In the genomic region with DNA sequence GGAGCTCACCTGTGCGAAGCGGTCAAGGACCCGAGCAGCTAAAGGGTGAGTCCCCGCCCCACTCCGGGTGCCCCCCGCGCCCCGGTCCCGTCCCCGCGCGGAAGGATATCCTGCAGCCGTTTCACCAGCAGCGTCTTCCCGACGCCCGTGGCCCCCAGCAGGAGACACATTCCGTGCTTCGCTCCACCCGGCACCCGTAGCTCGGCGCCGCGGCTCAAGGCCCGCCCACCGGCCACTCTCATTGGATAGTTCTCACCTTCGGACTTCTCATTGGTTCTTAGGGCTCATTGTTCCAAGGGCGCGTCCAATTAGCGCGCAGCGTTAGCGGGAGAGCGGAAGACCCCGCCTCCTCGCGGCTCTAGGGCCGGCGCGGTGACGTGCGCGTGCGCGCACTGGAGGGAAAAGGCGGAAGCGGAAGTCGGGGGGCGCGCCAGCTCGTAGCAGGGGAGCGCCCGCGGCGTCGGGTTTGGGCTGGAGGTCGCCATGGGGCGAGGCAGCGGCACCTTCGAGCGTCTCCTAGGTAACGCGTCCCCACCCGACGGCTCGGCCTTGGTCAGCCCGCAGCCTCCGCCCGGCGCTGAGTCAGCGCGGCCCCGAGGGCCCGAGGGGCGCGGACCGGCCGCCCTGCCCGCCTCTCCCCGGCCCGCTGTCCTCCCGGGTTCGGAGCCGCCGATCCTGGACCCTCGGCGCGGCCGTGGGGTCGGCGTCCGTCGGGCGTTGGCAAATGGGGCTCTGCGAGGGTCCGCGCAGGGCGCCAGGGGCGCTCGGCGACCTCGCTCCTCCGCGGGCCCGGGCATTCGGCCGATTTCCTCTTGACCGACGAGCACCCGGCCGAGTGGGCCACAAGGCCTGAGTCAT, we compare ENCODE assay signal across 8 cellular contexts. TPM values are rescaled to one million over a fixed set of nuclear protein-coding genes. Genes with fewer than 3 reads are reported as not detected.
A peak's percentile ranks its signal among the peaks of the same experiment; 100 is the strongest.
DNase-seq lines count a peak whose midpoint lies in the region; FAIRE-seq and TF ChIP-seq lines count a peak whose summit lies in the region.

A gene with protein sequence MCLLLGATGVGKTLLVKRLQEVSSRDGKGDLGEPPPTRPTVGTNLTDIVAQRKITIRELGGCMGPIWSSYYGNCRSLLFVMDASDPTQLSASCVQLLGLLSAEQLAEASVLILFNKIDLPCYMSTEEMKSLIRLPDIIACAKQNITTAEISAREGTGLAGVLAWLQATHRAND (minus strand): TSS at position 214 of the 858 bp plus-strand sequence. CDS start 44 bp downstream, at position 170.
A gene with protein sequence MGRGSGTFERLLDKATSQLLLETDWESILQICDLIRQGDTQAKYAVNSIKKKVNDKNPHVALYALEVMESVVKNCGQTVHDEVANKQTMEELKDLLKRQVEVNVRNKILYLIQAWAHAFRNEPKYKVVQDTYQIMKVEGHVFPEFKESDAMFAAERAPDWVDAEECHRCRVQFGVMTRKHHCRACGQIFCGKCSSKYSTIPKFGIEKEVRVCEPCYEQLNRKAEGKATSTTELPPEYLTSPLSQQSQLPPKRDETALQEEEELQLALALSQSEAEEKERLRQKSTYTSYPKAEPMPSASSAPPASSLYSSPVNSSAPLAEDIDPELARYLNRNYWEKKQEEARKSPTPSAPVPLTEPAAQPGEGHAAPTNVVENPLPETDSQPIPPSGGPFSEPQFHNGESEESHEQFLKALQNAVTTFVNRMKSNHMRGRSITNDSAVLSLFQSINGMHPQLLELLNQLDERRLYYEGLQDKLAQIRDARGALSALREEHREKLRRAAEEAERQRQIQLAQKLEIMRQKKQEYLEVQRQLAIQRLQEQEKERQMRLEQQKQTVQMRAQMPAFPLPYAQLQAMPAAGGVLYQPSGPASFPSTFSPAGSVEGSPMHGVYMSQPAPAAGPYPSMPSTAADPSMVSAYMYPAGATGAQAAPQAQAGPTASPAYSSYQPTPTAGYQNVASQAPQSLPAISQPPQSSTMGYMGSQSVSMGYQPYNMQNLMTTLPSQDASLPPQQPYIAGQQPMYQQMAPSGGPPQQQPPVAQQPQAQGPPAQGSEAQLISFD (plus strand): TSS at position 428 of the 858 bp plus-strand sequence. CDS start 56 bp downstream, at position 484.

- H3K36me3 Mint-ChIP-seq in HFFc6 (ENCODE audit: low read depth) = peaks cover 23% of the 10 kb centered on the region
- peaks cover 35% of the 10 kb centered on the region for H3K36me3 Mint-ChIP-seq in activated naive CD4-positive, alpha-beta T cell treated with anti-CD3 and anti-CD28 coated beads, Interleukin-2, amount 10 ng/mL, durations not matched to agents 7 days and 5 days

- no peaks in the 10 kb centered on the region for H3K9me3 ChIP-seq in SK-N-MC (ENCODE audit: low read depth, low read length)
- peaks cover 0 to 2% of the 10 kb centered on the region in 2 donors for H3K9me3 ChIP-seq in neuronal stem cell (replicated peaks in 1 of 2; ENCODE audit: control insufficient read depth in 2 of 2, insufficient read depth in 1 of 2, low read depth in 1 of 2, low read length in 2 of 2)

- CTCF ChIA-PET in activated naive CD4-positive, alpha-beta T cell treated with anti-CD3 and anti-CD28 coated beads, Interleukin-2, amount 10 ng/mL, durations not matched to agents 7 days and 5 days (lab: Charles Lee) = interaction anchor here (0.9 to 1.6 kb wide), 4 partner anchors 8 to 25 kb away, joined by 3 to 4 read pairs (median 4); partner anchors contain the start of gene MRPL12

- peak within 1 kb of the TSS; percentile 82 for H2BK15ac ChIP-seq in neuronal stem cell (ENCODE audit: low read length)

- peak; percentile 83 for FAIRE-seq in frontal cortex (lab: Jason Lieb, UNC)

- H3K4me2 ChIP-seq in neuronal stem cell (ENCODE audit: insufficient read depth, low read length, poor library complexity, severe bottlenecking) = peak within 1 kb of the TSS; percentile 79

- H3K4ac ChIP-seq in neuronal stem cell (ENCODE audit: low read length) = no peak within 1 kb of the TSS

- no peak within 1 kb of the TSS for H4K91ac ChIP-seq in neuronal stem cell (ENCODE audit: low read depth, low read length, poor library complexity)

- H2BK12ac ChIP-seq in neuronal stem cell (ENCODE audit: low read length) = peak within 1 kb of the TSS; percentile 85

- H2AFZ ChIP-seq in neuronal stem cell (ENCODE audit: low read length) = peak within 1 kb of the TSS; percentile 89

- H2BK120ac ChIP-seq in neuronal stem cell (ENCODE audit: low read depth, low read length) = peak within 1 kb of the TSS; percentile 48

- H3K27me3 ChIP-seq in neuronal stem cell (ENCODE audit: control insufficient read depth in 3 of 3, insufficient read depth in 3 of 3, low read depth in 1 of 3, low read length in 3 of 3) = no peaks in the 10 kb centered on the region

- H2AK5ac ChIP-seq in neuronal stem cell (ENCODE audit: low read depth, low read length) = peak within 1 kb of the TSS; percentile 91

- H3K27ac Mint-ChIP-seq in HFFc6 = peak within 1 kb of the TSS; percentile 99
- peak within 1 kb of the TSS; percentile 94 for H3K27ac Mint-ChIP-seq in activated naive CD4-positive, alpha-beta T cell treated with anti-CD3 and anti-CD28 coated beads, Interleukin-2, amount 10 ng/mL, durations not matched to agents 7 days and 5 days

- H3K9me3 Mint-ChIP-seq in HFFc6 = no peaks in the 10 kb centered on the region
- H3K9me3 Mint-ChIP-seq in activated naive CD4-positive, alpha-beta T cell treated with anti-CD3 and anti-CD28 coated beads, Interleukin-2, amount 10 ng/mL, durations not matched to agents 7 days and 5 days = no peaks in the 10 kb centered on the region

- H3K4me1 Mint-ChIP-seq in HFFc6 (ENCODE audit: low read depth) = peaks cover 24% of the 10 kb centered on the region
- H3K4me1 Mint-ChIP-seq in activated naive CD4-positive, alpha-beta T cell treated with anti-CD3 and anti-CD28 coated beads, Interleukin-2, amount 10 ng/mL, durations not matched to agents 7 days and 5 days = peaks cover 40% of the 10 kb centered on the region

- peaks cover 9 to 14% of the 10 kb centered on the region in 2 donors for H3K4me1 ChIP-seq in neuronal stem cell (ENCODE audit: control insufficient read depth in 2 of 2, insufficient read depth in 1 of 2, low read depth in 1 of 2, low read length in 2 of 2)

- DNase-seq in GM04503 (ENCODE audit: low read depth) (peak; percentile 94), HFFc6 (peak; percentile 100), NB4 (ENCODE audit: low read depth) (peak; percentile 98), SK-N-MC (ENCODE audit: low read depth, low spot score) (peak; percentile 98), frontal cortex (ENCODE audit: low spot score in 2 of 2) (peak; percentile 100), neuronal stem cell (ENCODE audit: low spot score) (peak; percentile 99)
- DNase-seq in activated naive CD4-positive, alpha-beta T cell treated with anti-CD3 and anti-CD28 coated beads, Interleukin-2, amount 10 ng/mL, durations not matched to agents 7 days and 5 days = peak; percentile 97

- no CpG with 5 or more reads among the region's 112 CpGs for WGBS in neuronal stem cell (ENCODE audit: extremely low coverage in 2 of 2, insufficient read length in 2 of 2, insufficient replicate concordance in 1 of 2), 2 donors

- peak within 1 kb of the TSS; percentile 98 for H3K4me3 Mint-ChIP-seq in HFFc6
- H3K4me3 Mint-ChIP-seq in activated naive CD4-positive, alpha-beta T cell treated with anti-CD3 and anti-CD28 coated beads, Interleukin-2, amount 10 ng/mL, durations not matched to agents 7 days and 5 days = peak within 1 kb of the TSS; percentile 94

- H3K27ac ChIP-seq in SK-N-MC (peak within 1 kb of the TSS; percentile 76), neuronal stem cell (replicated peaks; ENCODE audit: low read length) (no peak within 1 kb of the TSS)

- H3K4me3 ChIP-seq in NB4 (ENCODE audit: low read depth, low read length) = peak within 1 kb of the TSS; percentile 90
- H3K4me3 ChIP-seq in SK-N-MC = peak within 1 kb of the TSS; percentile 98
- H3K4me3 ChIP-seq in neuronal stem cell (ENCODE audit: low read length in 2 of 2) = peak within 1 kb of the TSS; percentile 84 to 97

- peaks cover 30% of the 10 kb centered on the region for H3K79me1 ChIP-seq in neuronal stem cell (ENCODE audit: low read depth, low read length)

- H3K23ac ChIP-seq in neuronal stem cell (ENCODE audit: low read depth, low read length, poor library complexity) = peak within 1 kb of the TSS; percentile 94

- peaks cover 26% of the 10 kb centered on the region for H3K36me3 ChIP-seq in SK-N-MC (ENCODE audit: insufficient read depth, low read length)
- peaks cover 26 to 64% of the 10 kb centered on the region in 2 donors for H3K36me3 ChIP-seq in neuronal stem cell (replicated peaks in 1 of 2; ENCODE audit: control insufficient read depth in 2 of 2, insufficient read depth in 2 of 2, low read length in 2 of 2)

- peak within 1 kb of the TSS; percentile 98 for H3K18ac ChIP-seq in neuronal stem cell (ENCODE audit: low read length)

- peak; percentile 3; the same call in 1 of the 2 replicates for TF ChIP-seq CTCF in HFFc6 (IDR thresholded peaks at IDR 0.05)
- no peak for TF ChIP-seq CTCF in NB4 (IDR thresholded peaks at IDR 0.05; ENCODE audit: low read depth, low read length)
- TF ChIP-seq CTCF in subcutaneous adipose tissue (IDR thresholded peaks at IDR 0.05; ENCODE audit: low read depth) = no peak

- H3K9ac ChIP-seq in SK-N-MC (ENCODE audit: insufficient read length) (peak within 1 kb of the TSS; percentile 97), neuronal stem cell (ENCODE audit: low read depth, low read length, poor library complexity) (peak within 1 kb of the TSS; percentile 99)

- peak within 1 kb of the TSS; percentile 8 for H4K8ac ChIP-seq in neuronal stem cell (ENCODE audit: low read depth, low read length)

- peak within 1 kb of the TSS; percentile 73 for H3K14ac ChIP-seq in neuronal stem cell (ENCODE audit: low read length)

- H2BK5ac ChIP-seq in neuronal stem cell (ENCODE audit: low read length) = peak within 1 kb of the TSS; percentile 85

- H3K27me3 Mint-ChIP-seq in HFFc6 (ENCODE audit: insufficient read depth) = peaks cover 15% of the 10 kb centered on the region
- peaks cover 4% of the 10 kb centered on the region for H3K27me3 Mint-ChIP-seq in activated naive CD4-positive, alpha-beta T cell treated with anti-CD3 and anti-CD28 coated beads, Interleukin-2, amount 10 ng/mL, durations not matched to agents 7 days and 5 days

- peak; percentile 39 for TF ChIP-seq POLR2A in NB4 (IDR thresholded peaks at IDR 0.05; ENCODE audit: extremely low read depth, insufficient read length)

RNA-seq across cellular contexts. Expression of the first gene that starts in this region (rescaled TPM):
- 10 to 100 TPM; 39.4 to 50.5 (median 46.7) TPM for total RNA-seq in HFFc6 (2021; fragmentation: NEBNext Ultra II Directional; extraction: Animal tissue kit (Norgen Biotek cat#: 25700))
- total RNA-seq in frontal cortex (40.4 TPM), subcutaneous adipose tissue (10 to 100 TPM; 13.2 to 40.3 (median 36.4) TPM)
- polyA plus RNA-seq in neuronal stem cell (2013, experiment 1 of 2) = 41.9 TPM
- polyA plus RNA-seq in neuronal stem cell (2013, experiment 2 of 2) = 43.1 TPM

RNA-seq across cellular contexts. Expression of the second gene that starts in this region (rescaled TPM):
- total RNA-seq in HFFc6 (2021; fragmentation: NEBNext Ultra II Directional; extraction: Animal tissue kit (Norgen Biotek cat#: 25700)) = 100 to 1,000 TPM; 106 to 127 (median 116) TPM
- total RNA-seq in frontal cortex = 44.4 TPM
- polyA plus RNA-seq in neuronal stem cell (2013, experiment 1 of 2) = 33.9 TPM
- 31.7 TPM for polyA plus RNA-seq in neuronal stem cell (2013, experiment 2 of 2)
- total RNA-seq in subcutaneous adipose tissue = 10 to 100 TPM; 35.4 to 79.5 (median 60.5) TPM
